8 cellular contexts compared by ENCODE assay signal in genomic region chr13:110712849-110713641, GRCh38. TPM values are rescaled to one million over a fixed set of nuclear protein-coding genes. Genes with fewer than 3 reads are reported as not detected.
A peak's percentile ranks its signal among the peaks of the same experiment; 100 is the strongest.
DNase-seq lines count a peak whose midpoint lies in the region; ATAC-seq and TF ChIP-seq lines count a peak whose summit lies in the region.

No MANE protein-coding gene starts in this region.

- ATAC-seq in GM19351 (IDR thresholded peaks at IDR 0.05; ENCODE audit: unreplicated experiment) (peak; percentile 47), HG03520 (IDR thresholded peaks at IDR 0.05; ENCODE audit: unreplicated experiment) (peak; percentile 44), left colon (peak; percentile 61)

- no peaks in the 10 kb centered on the region for H3K9me3 Mint-ChIP-seq in activated CD4-positive, alpha-beta T cell treated with anti-CD3 and anti-CD28 coated beads, Interleukin-2, amount 10 ng/mL, durations not matched to agents 7 days and 5 days

- H3K4me3 Mint-ChIP-seq in activated CD4-positive, alpha-beta T cell treated with anti-CD3 and anti-CD28 coated beads, Interleukin-2, amount 10 ng/mL, durations not matched to agents 7 days and 5 days: peak overlapping the region; percentile 99

- peaks cover 27% of the 10 kb centered on the region for H3K4me1 Mint-ChIP-seq in activated CD4-positive, alpha-beta T cell treated with anti-CD3 and anti-CD28 coated beads, Interleukin-2, amount 10 ng/mL, durations not matched to agents 7 days and 5 days

- POLR2A ChIA-PET in activated CD4-positive, alpha-beta T cell treated with anti-CD3 and anti-CD28 coated beads, Interleukin-2, amount 10 ng/mL, durations not matched to agents 7 days and 5 days (lab: Charles Lee): interaction anchor here (0.7 to 0.9 kb wide), 2 partner anchors 9 to 200 kb away, joined by 3 to 4 read pairs; no protein-coding TSS in a partner anchor

- no peak for TF ChIP-seq CTCF in coronary artery (IDR thresholded peaks at IDR 0.05)

- H3K27me3 Mint-ChIP-seq in activated CD4-positive, alpha-beta T cell treated with anti-CD3 and anti-CD28 coated beads, Interleukin-2, amount 10 ng/mL, durations not matched to agents 7 days and 5 days: no peaks in the 10 kb centered on the region

- peak overlapping the region; percentile 95 for H3K4me3 ChIP-seq in coronary artery

- H3K27ac ChIP-seq in coronary artery: peak overlapping the region; percentile 100

- DNase-seq in C1 segment of cervical spinal cord (lab: John Stamatoyannopoulos, UW) (peak; percentile 85 to 100 (median 98)), NCI-H526 treated with DMSO at 0.1 percent for 48 hours (lab: John Stamatoyannopoulos, UW) (peak; percentile 99), coronary artery (ENCODE audit: low spot score) (peak; percentile 100), left colon (peak; percentile 97 to 99)
- DNase-seq in activated CD4-positive, alpha-beta T cell treated with anti-CD3 and anti-CD28 coated beads, Interleukin-2, amount 10 ng/mL, durations not matched to agents 7 days and 5 days: peak; percentile 99
- peak; percentile 97 for DNase-seq in stimulated activated CD4-positive, alpha-beta T cell treated with anti-CD3 and anti-CD28 coated beads, Interleukin-1b, Interleukin-23, amount 100 ng/mL, for 4 hours (ENCODE audit: low read depth in 2 of 2)

- peaks cover 4% of the 10 kb centered on the region for H3K36me3 Mint-ChIP-seq in activated CD4-positive, alpha-beta T cell treated with anti-CD3 and anti-CD28 coated beads, Interleukin-2, amount 10 ng/mL, durations not matched to agents 7 days and 5 days (ENCODE audit: low read depth)

- CTCF ChIA-PET in activated CD4-positive, alpha-beta T cell treated with anti-CD3 and anti-CD28 coated beads, Interleukin-2, amount 10 ng/mL, durations not matched to agents 7 days and 5 days (lab: Charles Lee): no interaction called here

- intact Hi-C loops in left colon (cut with DNase I, micrococcal nuclease): no loop called here

- peak overlapping the region; percentile 100 for H3K27ac Mint-ChIP-seq in activated CD4-positive, alpha-beta T cell treated with anti-CD3 and anti-CD28 coated beads, Interleukin-2, amount 10 ng/mL, durations not matched to agents 7 days and 5 days

RNA-seq across cellular contexts. Expression of gene ING1, which starts 0.5 kb away (rescaled TPM):
- 10 to 100 TPM; 16.0 to 21.3 TPM for total RNA-seq in activated CD4-positive, alpha-beta T cell treated with anti-CD3 and anti-CD28 coated beads, Interleukin-2, amount 10 ng/mL, durations not matched to agents 7 days and 5 days
- total RNA-seq in left colon: 10 to 100 TPM; 13.2 to 15.2 TPM

RNA-seq across cellular contexts. Expression of gene CARS2, which starts 7.1 kb away (rescaled TPM):
- 10 to 100 TPM; 58.9 to 69.5 TPM for total RNA-seq in activated CD4-positive, alpha-beta T cell treated with anti-CD3 and anti-CD28 coated beads, Interleukin-2, amount 10 ng/mL, durations not matched to agents 7 days and 5 days
- 10 to 100 TPM; 38.4 to 55.8 TPM for total RNA-seq in left colon

Comparison
In these comparisons a context has a peak if more than half of its experiments do, and no peak if none do; other contexts are left out.
1. Peak in every context shown above with its lines: DNase-seq, ATAC-seq, H3K4me3 ChIP-seq and H3K27ac ChIP-seq.